In the genomic region with DNA sequence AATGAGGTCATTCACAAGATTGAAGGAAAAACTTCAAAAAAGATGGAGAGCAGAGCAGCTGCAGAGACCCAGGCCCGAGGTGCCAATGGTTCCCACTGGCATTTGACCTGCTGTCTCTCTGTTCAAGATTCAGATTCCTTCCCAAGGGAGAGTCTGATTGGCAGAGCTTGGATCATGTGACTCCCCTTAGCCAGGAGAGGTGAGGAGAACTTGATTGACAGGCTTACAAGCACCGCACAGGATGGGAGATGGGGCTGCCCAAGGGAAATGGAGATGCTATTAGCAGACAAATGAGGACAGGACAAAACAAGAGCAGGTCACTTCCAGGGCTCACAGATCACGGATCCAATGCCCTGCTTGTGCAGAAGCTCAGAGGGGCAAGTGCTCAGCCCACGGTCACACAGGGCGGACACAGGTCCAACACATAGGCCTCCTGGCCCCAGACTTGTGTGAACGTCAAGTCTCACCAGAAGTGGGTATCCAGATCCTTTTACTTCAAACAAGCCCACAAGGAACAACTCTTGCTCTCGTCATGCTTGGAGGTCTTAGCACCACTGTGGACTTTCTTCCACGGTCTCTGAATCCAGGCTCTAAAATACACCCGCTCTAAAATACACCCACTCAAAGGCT, we compare ENCODE assay signal across 2 cellular contexts.
TF ChIP-seq lines count a peak whose summit lies in the region.

No MANE protein-coding gene starts in this region.

TF ChIP-seq in HEK293T, 16 proteins besides CTCF, POLR2A, EP300 and RAD21 (continued from another document):
- no peak for TF ChIP-seq TARDBP (IDR thresholded peaks at IDR 0.05)

TF ChIP-seq in GM12878, 131 proteins besides CTCF, POLR2A, EP300 and RAD21 (continued from another document):
- TF ChIP-seq, protein P1, sequence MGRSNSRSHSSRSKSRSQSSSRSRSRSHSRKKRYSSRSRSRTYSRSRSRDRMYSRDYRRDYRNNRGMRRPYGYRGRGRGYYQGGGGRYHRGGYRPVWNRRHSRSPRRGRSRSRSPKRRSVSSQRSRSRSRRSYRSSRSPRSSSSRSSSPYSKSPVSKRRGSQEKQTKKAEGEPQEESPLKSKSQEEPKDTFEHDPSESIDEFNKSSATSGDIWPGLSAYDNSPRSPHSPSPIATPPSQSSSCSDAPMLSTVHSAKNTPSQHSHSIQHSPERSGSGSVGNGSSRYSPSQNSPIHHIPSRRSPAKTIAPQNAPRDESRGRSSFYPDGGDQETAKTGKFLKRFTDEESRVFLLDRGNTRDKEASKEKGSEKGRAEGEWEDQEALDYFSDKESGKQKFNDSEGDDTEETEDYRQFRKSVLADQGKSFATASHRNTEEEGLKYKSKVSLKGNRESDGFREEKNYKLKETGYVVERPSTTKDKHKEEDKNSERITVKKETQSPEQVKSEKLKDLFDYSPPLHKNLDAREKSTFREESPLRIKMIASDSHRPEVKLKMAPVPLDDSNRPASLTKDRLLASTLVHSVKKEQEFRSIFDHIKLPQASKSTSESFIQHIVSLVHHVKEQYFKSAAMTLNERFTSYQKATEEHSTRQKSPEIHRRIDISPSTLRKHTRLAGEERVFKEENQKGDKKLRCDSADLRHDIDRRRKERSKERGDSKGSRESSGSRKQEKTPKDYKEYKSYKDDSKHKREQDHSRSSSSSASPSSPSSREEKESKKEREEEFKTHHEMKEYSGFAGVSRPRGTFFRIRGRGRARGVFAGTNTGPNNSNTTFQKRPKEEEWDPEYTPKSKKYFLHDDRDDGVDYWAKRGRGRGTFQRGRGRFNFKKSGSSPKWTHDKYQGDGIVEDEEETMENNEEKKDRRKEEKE (IDR thresholded peaks at IDR 0.05), result no peak
- TF ChIP-seq, protein P2, sequence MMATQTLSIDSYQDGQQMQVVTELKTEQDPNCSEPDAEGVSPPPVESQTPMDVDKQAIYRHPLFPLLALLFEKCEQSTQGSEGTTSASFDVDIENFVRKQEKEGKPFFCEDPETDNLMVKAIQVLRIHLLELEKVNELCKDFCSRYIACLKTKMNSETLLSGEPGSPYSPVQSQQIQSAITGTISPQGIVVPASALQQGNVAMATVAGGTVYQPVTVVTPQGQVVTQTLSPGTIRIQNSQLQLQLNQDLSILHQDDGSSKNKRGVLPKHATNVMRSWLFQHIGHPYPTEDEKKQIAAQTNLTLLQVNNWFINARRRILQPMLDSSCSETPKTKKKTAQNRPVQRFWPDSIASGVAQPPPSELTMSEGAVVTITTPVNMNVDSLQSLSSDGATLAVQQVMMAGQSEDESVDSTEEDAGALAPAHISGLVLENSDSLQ (IDR thresholded peaks at IDR 0.05), result peak; percentile 61
- TF ChIP-seq, protein P3, sequence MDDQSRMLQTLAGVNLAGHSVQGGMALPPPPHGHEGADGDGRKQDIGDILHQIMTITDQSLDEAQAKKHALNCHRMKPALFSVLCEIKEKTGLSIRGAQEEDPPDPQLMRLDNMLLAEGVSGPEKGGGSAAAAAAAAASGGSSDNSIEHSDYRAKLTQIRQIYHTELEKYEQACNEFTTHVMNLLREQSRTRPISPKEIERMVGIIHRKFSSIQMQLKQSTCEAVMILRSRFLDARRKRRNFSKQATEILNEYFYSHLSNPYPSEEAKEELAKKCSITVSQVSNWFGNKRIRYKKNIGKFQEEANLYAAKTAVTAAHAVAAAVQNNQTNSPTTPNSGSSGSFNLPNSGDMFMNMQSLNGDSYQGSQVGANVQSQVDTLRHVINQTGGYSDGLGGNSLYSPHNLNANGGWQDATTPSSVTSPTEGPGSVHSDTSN (IDR thresholded peaks at IDR 0.05; ENCODE audit: insufficient replicate concordance, low read depth, low read length), result peak; percentile 22
